ENCODE assay signal across 8 cellular contexts in the genomic region with DNA sequence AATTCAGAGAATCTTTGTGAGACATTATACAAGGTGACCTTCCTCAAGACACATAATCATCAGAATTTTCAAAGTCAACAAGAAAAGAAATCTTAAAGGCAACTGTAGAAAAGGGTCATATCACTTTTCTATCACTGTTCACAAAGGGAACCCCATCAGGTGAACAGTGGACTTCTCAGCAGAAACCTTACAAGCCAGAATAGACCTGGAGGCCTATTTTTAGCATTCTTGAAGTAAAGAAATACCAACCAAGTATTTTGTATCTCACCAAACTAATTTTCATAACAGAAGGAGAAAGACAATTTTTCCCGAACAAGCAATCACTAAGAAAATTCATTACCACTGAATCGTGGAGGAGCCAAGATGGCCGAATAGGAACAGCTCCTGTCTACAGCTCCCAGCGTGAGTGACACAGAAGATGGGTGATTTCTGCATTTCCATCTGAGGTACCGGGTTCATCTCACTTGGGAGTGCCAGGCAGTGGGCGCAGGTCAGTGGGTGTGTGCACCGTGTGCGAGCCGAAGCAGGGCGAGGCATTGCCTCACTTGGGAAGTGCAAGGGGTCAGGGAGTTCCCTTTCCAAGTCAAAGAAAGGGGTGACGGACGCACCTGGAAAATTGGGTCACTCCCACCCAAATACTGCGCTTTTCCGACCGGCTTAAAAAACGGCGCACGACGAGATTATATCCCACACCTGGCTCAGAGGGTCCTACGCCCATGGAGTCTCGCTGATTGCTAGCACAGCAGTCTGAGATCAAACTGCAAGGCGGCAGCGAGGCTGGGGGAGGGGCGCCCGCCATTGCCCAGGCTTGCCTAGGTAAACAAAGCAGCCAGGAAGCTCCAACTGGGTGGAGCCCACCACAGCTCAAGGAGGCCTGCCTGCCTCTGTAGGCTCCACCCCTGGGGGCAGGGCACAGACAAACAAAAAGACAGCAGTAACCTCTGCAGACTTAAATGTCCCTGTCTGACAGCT.
A peak's percentile ranks its signal among the peaks of the same experiment; 100 is the strongest.
DNase-seq lines count a peak whose midpoint lies in the region; ATAC-seq and TF ChIP-seq lines count a peak whose summit lies in the region.
"Not testable (repeated sequence)": the region's sequence is repeated elsewhere in the genome, so short reads cannot be mapped to it uniquely, and the experiment has no call there.

No MANE protein-coding gene starts in this region.

- intact Hi-C loops in mucosa of descending colon (cut with DNase I, micrococcal nuclease), result not testable (repeated sequence)

- not testable (repeated sequence) for H3K27me3 Mint-ChIP-seq in activated naive CD4-positive, alpha-beta T cell treated with anti-CD3 and anti-CD28 coated beads, Interleukin-2, amount 50 U/mL, for 24 hours; type B pancreatic cell

- not testable (repeated sequence) for H3K4me1 Mint-ChIP-seq in activated naive CD4-positive, alpha-beta T cell treated with anti-CD3 and anti-CD28 coated beads, Interleukin-2, amount 50 U/mL, for 24 hours; type B pancreatic cell (ENCODE audit: unreplicated experiment)

- TF ChIP-seq CTCF in RWPE2 (IDR thresholded peaks at IDR 0.05; ENCODE audit: poor library complexity, severe bottlenecking); foreskin keratinocyte (conservative IDR thresholded peaks at IDR 0.05); mucosa of descending colon (IDR thresholded peaks at IDR 0.05); type B pancreatic cell (conservative IDR thresholded peaks at IDR 0.05): not testable (repeated sequence)

- DNase-seq in DMS53 treated with DMSO at 0.1 percent for 48 hours (lab: John Stamatoyannopoulos, UW; ENCODE audit: unreplicated experiment), result peak; percentile 27
- DNase-seq in NCI-H345 treated with DMSO at 0.1 percent for 48 hours (lab: John Stamatoyannopoulos, UW; ENCODE audit: unreplicated experiment), result peak; percentile 35
- DNase-seq in RWPE2 (ENCODE audit: low spot score), result peak; percentile 30
- DNase-seq in foreskin keratinocyte; type B pancreatic cell (ENCODE audit: extremely low spot score, unreplicated experiment): not testable (repeated sequence)
- peak; percentile 27 to 50 (median 42) for DNase-seq in mucosa of descending colon

- not testable (repeated sequence) for H3K9me3 ChIP-seq in HUES48 (ENCODE audit: control insufficient read depth, insufficient read depth, low read length); RWPE2 (ENCODE audit: severe bottlenecking); mucosa of descending colon

- H3K4me1 ChIP-seq in HUES48 (ENCODE audit: control insufficient read depth, insufficient read depth, low read length); foreskin keratinocyte; mucosa of descending colon (ENCODE audit: low read depth): not testable (repeated sequence)
- H3K4me1 ChIP-seq in RWPE2 (ENCODE audit: insufficient read depth, poor library complexity, severe bottlenecking), result peaks cover 24% of the 10 kb centered on the region

- peak overlapping the region; percentile 96 for H3K27ac Mint-ChIP-seq in activated naive CD4-positive, alpha-beta T cell treated with anti-CD3 and anti-CD28 coated beads, Interleukin-2, amount 50 U/mL, for 24 hours
- not testable (repeated sequence) for H3K27ac Mint-ChIP-seq in type B pancreatic cell

- H3K36me3 Mint-ChIP-seq in activated naive CD4-positive, alpha-beta T cell treated with anti-CD3 and anti-CD28 coated beads, Interleukin-2, amount 50 U/mL, for 24 hours; type B pancreatic cell: not testable (repeated sequence)

- H3K27me3 ChIP-seq in HUES48 (ENCODE audit: control insufficient read depth, insufficient read depth, low read length); RWPE2 (ENCODE audit: insufficient read depth, poor library complexity, severe bottlenecking); foreskin keratinocyte: not testable (repeated sequence)

- ATAC-seq in RWPE2 (ENCODE audit: low read depth), result peak; percentile 61
- peak; percentile 16 for ATAC-seq in foreskin keratinocyte
- ATAC-seq in mucosa of descending colon, result not testable (repeated sequence)

- peak overlapping the region; percentile 28 for H3K27ac ChIP-seq in HUES48 (ENCODE audit: low read depth, low read length)
- peak overlapping the region; percentile 88 for H3K27ac ChIP-seq in RWPE2 (ENCODE audit: poor library complexity, severe bottlenecking)
- peak overlapping the region; percentile 52 for H3K27ac ChIP-seq in foreskin keratinocyte

- H3K4me3 Mint-ChIP-seq in activated naive CD4-positive, alpha-beta T cell treated with anti-CD3 and anti-CD28 coated beads, Interleukin-2, amount 50 U/mL, for 24 hours, result peak overlapping the region; percentile 87
- peak overlapping the region; percentile 76 for H3K4me3 Mint-ChIP-seq in type B pancreatic cell

- H3K9me3 Mint-ChIP-seq in activated naive CD4-positive, alpha-beta T cell treated with anti-CD3 and anti-CD28 coated beads, Interleukin-2, amount 50 U/mL, for 24 hours; type B pancreatic cell: not testable (repeated sequence)

- H3K36me3 ChIP-seq in HUES48 (ENCODE audit: control insufficient read depth, insufficient read depth, low read length); RWPE2 (ENCODE audit: low read depth); mucosa of descending colon (ENCODE audit: low read depth): not testable (repeated sequence)

- peak overlapping the region; percentile 51; the same call in 1 of the 2 replicates for H3K9ac ChIP-seq in HUES48 (ENCODE audit: low read depth, low read length)

- peak overlapping the region; percentile 66 for H3K4me3 ChIP-seq in HUES48 (ENCODE audit: low read depth, low read length)
- H3K4me3 ChIP-seq in RWPE2 (ENCODE audit: severe bottlenecking), result peak overlapping the region; percentile 32
- H3K4me3 ChIP-seq in mucosa of descending colon, result not testable (repeated sequence)

Comparison
In these comparisons a context has a peak if more than half of its experiments do, and no peak if none do; other contexts are left out.
1. H3K27ac ChIP-seq: peak in every context shown above with its lines; median percentile 88 in RWPE2; 52 in foreskin keratinocyte; 28 in HUES48.